28 cellular contexts compared by ENCODE assay signal in the genomic region with DNA sequence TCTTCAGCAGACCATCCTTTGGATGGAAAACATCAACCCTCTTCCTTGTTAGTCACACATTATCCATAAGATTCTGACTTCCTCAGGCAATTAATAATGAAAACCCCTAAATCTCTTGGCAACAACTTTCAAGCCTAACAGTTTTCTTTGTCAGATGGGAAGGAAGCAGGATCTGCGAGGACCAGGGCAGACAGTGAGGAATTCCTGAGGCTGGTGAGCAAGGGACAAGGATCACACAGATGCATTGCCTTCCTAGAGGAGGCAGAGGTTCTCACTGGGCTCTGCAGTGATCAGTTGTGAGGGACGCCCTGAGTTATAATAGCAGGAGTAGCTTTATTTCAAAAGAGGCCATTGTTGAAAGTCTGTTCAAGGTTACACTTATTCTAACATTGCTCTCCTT.
"Had no signal": no experiment of that assay in that cellular context is flagged by ENCODE, and none has a peak within 500 bp of the region (broad histone marks: within the 10 kb centered on the region; RNA-seq: fewer than 3 reads in every experiment).

No MANE protein-coding gene starts in this region.

- H3K27ac Mint-ChIP-seq: activated B cell treated with CpG ODN at 0.5 μM for 24 hours; activated CD4-positive, alpha-beta memory T cell treated with anti-CD3 and anti-CD28 coated beads for 36 hours; activated naive CD4-positive, alpha-beta T cell treated with anti-CD3 and anti-CD28 coated beads, Interleukin-2, amount 10 ng/mL, durations not matched to agents 7 days and 5 days; activated naive CD4-positive, alpha-beta T cell treated with anti-CD3 and anti-CD28 coated beads, Interleukin-2, amount 50 U/mL, for 72 hours; activated naive CD8-positive, alpha-beta T cell treated with anti-CD3 and anti-CD28 coated beads, Interleukin-2, amount 10 ng/mL, durations not matched to agents 7 days and 5 days; activated T-cell treated with anti-CD3 and anti-CD28 coated beads, Interleukin-2, amount 50 U/mL, for 24 hours; activated T-cell treated with anti-CD3 and anti-CD28 coated beads, Interleukin-2, amount 50 U/mL, for 72 hours; dendritic cell treated with granulocyte-macrophage colony-stimulating factor and Interleukin-4, amounts not matched to agents 40 ng/mL and 50 ng/mL, for 4 days; endodermal cell had no signal

- H3K36me3 Mint-ChIP-seq: activated CD4-positive, alpha-beta memory T cell treated with anti-CD3 and anti-CD28 coated beads for 36 hours; activated naive CD4-positive, alpha-beta T cell treated with anti-CD3 and anti-CD28 coated beads, Interleukin-2, amount 10 ng/mL, durations not matched to agents 7 days and 5 days; activated naive CD4-positive, alpha-beta T cell treated with anti-CD3 and anti-CD28 coated beads, Interleukin-2, amount 50 U/mL, for 72 hours; activated naive CD8-positive, alpha-beta T cell treated with anti-CD3 and anti-CD28 coated beads, Interleukin-2, amount 10 ng/mL, durations not matched to agents 7 days and 5 days; brain had no signal

- DNase-seq: activated B cell treated with CpG ODN at 0.5 μM for 24 hours; activated CD4-positive, alpha-beta memory T cell treated with anti-CD3 and anti-CD28 coated beads for 36 hours; activated CD4-positive, alpha-beta T cell treated with anti-CD3 and anti-CD28 coated beads for 48 hours; activated CD8-positive, alpha-beta memory T cell treated with anti-CD3 and anti-CD28 coated beads, Interleukin-2, amount 50 U/mL, for 48 hours; activated gamma-delta T cell; activated naive CD4-positive, alpha-beta T cell; activated naive CD4-positive, alpha-beta T cell treated with anti-CD3 and anti-CD28 coated beads, Interleukin-2, amount 10 ng/mL, durations not matched to agents 7 days and 5 days; activated naive CD8-positive, alpha-beta T cell treated with anti-CD3 and anti-CD28 coated beads, Interleukin-2, amount 10 ng/mL, durations not matched to agents 7 days and 5 days; activated T-cell treated with anti-CD3 and anti-CD28 coated beads for 4 hours; activated T-cell treated with anti-CD3 and anti-CD28 coated beads, Interleukin-2, amount 50 U/mL, for 24 hours; activated T-cell treated with anti-CD3 and anti-CD28 coated beads, Interleukin-2, amount 50 U/mL, for 72 hours; dorsolateral prefrontal cortex; effector memory CD4-positive, alpha-beta T cell; endodermal cell; foreskin fibroblast; head of caudate nucleus; T-helper 2 cell had no signal

- H3K4me3 Mint-ChIP-seq: activated B cell treated with CpG ODN at 0.5 μM for 24 hours; activated CD4-positive, alpha-beta memory T cell treated with anti-CD3 and anti-CD28 coated beads for 36 hours; activated naive CD4-positive, alpha-beta T cell treated with anti-CD3 and anti-CD28 coated beads, Interleukin-2, amount 10 ng/mL, durations not matched to agents 7 days and 5 days; activated naive CD8-positive, alpha-beta T cell treated with anti-CD3 and anti-CD28 coated beads, Interleukin-2, amount 10 ng/mL, durations not matched to agents 7 days and 5 days; activated T-cell treated with anti-CD3 and anti-CD28 coated beads, Interleukin-2, amount 50 U/mL, for 24 hours; activated T-cell treated with anti-CD3 and anti-CD28 coated beads, Interleukin-2, amount 50 U/mL, for 72 hours; brain; central memory CD8-positive, alpha-beta T cell; dendritic cell treated with granulocyte-macrophage colony-stimulating factor and Interleukin-4, amounts not matched to agents 40 ng/mL and 50 ng/mL, for 4 days; endodermal cell had no signal

- H3K4me1 ChIP-seq: ascending aorta, breast epithelium had no signal

- H3K27me3 ChIP-seq: ascending aorta, breast epithelium, dorsolateral prefrontal cortex had no signal

- H3K4me1 Mint-ChIP-seq: activated B cell treated with CpG ODN at 0.5 μM for 24 hours; activated naive CD4-positive, alpha-beta T cell treated with anti-CD3 and anti-CD28 coated beads, Interleukin-2, amount 10 ng/mL, durations not matched to agents 7 days and 5 days; activated naive CD8-positive, alpha-beta T cell treated with anti-CD3 and anti-CD28 coated beads, Interleukin-2, amount 10 ng/mL, durations not matched to agents 7 days and 5 days; central memory CD8-positive, alpha-beta T cell; endodermal cell had no signal

- H3K36me3 ChIP-seq: ascending aorta, breast epithelium had no signal

- H3K4me3 ChIP-seq: ascending aorta, breast epithelium, coronary artery, dorsolateral prefrontal cortex had no signal

- H3K9me3 ChIP-seq: ascending aorta, breast epithelium had no signal

- H3K27ac ChIP-seq: ascending aorta, breast epithelium, dorsolateral prefrontal cortex, VCaP had no signal

- FAIRE-seq: frontal cortex had no signal

- H3K9me3 Mint-ChIP-seq: activated B cell treated with CpG ODN at 0.5 μM for 24 hours; activated CD4-positive, alpha-beta memory T cell treated with anti-CD3 and anti-CD28 coated beads for 36 hours; activated naive CD4-positive, alpha-beta T cell treated with anti-CD3 and anti-CD28 coated beads, Interleukin-2, amount 10 ng/mL, durations not matched to agents 7 days and 5 days; activated naive CD4-positive, alpha-beta T cell treated with anti-CD3 and anti-CD28 coated beads, Interleukin-2, amount 50 U/mL, for 72 hours; activated naive CD8-positive, alpha-beta T cell treated with anti-CD3 and anti-CD28 coated beads, Interleukin-2, amount 10 ng/mL, durations not matched to agents 7 days and 5 days; activated T-cell treated with anti-CD3 and anti-CD28 coated beads, Interleukin-2, amount 50 U/mL, for 24 hours; activated T-cell treated with anti-CD3 and anti-CD28 coated beads, Interleukin-2, amount 50 U/mL, for 72 hours; brain; dendritic cell treated with granulocyte-macrophage colony-stimulating factor and Interleukin-4, amounts not matched to agents 40 ng/mL and 50 ng/mL, for 4 days; endodermal cell had no signal

- ATAC-seq: activated CD4-positive, CD25-positive, alpha-beta regulatory T cell treated with anti-CD3 and anti-CD28 coated beads, Interleukin-2, amount 50 U/mL, for 24 hours; activated naive CD4-positive, alpha-beta T cell treated with anti-CD3 and anti-CD28 coated beads, Interleukin-2, amount 50 U/mL, for 72 hours; activated T-cell treated with anti-CD3 and anti-CD28 coated beads, Interleukin-2, amount 50 U/mL, for 72 hours; esophagus mucosa had no signal

- H3K27me3 Mint-ChIP-seq: activated B cell treated with CpG ODN at 0.5 μM for 24 hours; activated naive CD4-positive, alpha-beta T cell treated with anti-CD3 and anti-CD28 coated beads, Interleukin-2, amount 10 ng/mL, durations not matched to agents 7 days and 5 days; activated naive CD8-positive, alpha-beta T cell treated with anti-CD3 and anti-CD28 coated beads, Interleukin-2, amount 10 ng/mL, durations not matched to agents 7 days and 5 days; activated T-cell treated with anti-CD3 and anti-CD28 coated beads, Interleukin-2, amount 50 U/mL, for 24 hours; brain; central memory CD8-positive, alpha-beta T cell; dendritic cell treated with granulocyte-macrophage colony-stimulating factor and Interleukin-4, amounts not matched to agents 40 ng/mL and 50 ng/mL, for 4 days had no signal
